ENCODE assay signal across 28 cellular contexts in genomic region chr2:134133622-134134312, GRCh38.
DNase-seq lines count a peak whose midpoint lies in the region; ATAC-seq, FAIRE-seq and TF ChIP-seq lines count a peak whose summit lies in the region.
"Had no signal": no experiment of that assay in that cellular context is flagged by ENCODE, and none has a peak within 500 bp of the region (broad histone marks: within the 10 kb centered on the region; RNA-seq: fewer than 3 reads in every experiment).

No MANE protein-coding gene starts in this region.

- TF ChIP-seq CTCF in heart right ventricle (IDR thresholded peaks at IDR 0.05) (no peak), HFFc6 (IDR thresholded peaks at IDR 0.05) (no peak)

- H3K4me1 Mint-ChIP-seq in memory B cell (peaks cover 44% of the 10 kb centered on the region), HFFc6 (ENCODE audit: low read depth) (peaks cover 46% of the 10 kb centered on the region)

- H3K27ac Mint-ChIP-seq in memory B cell, result peak overlapping the region; percentile 74
- H3K27ac Mint-ChIP-seq in HFFc6, result no peak overlapping the region
- H3K27ac Mint-ChIP-seq: activated T-cell treated with anti-CD3 and anti-CD28 coated beads, Interleukin-2, amount 50 U/mL, for 24 hours had no signal

- H3K4me3 Mint-ChIP-seq in memory B cell (no peak overlapping the region), HFFc6 (no peak overlapping the region)
- H3K4me3 Mint-ChIP-seq: activated T-cell treated with anti-CD3 and anti-CD28 coated beads, Interleukin-2, amount 50 U/mL, for 24 hours had no signal

- H3K4me2 ChIP-seq in BLaER1, result peak overlapping the region; percentile 94
- H3K4me2 ChIP-seq: A549 had no signal

- H3K4me3 ChIP-seq in BLaER1 (no peak overlapping the region), HUES6 (ENCODE audit: low read depth, low read length) (peak overlapping the region; percentile 2; the same call in 1 of the 2 replicates), heart right ventricle (no peak overlapping the region)
- H3K4me3 ChIP-seq: A549, HAP-1, psoas muscle, stomach, tibial artery had no signal

- ATAC-seq in heart right ventricle (peak in 4 of 8 donors; percentile 25 to 54 (median 34)), memory B cell (ENCODE audit: low read depth) (no peak), GM18868 (IDR thresholded peaks at IDR 0.05; ENCODE audit: unreplicated experiment) (no peak)
- ATAC-seq: psoas muscle, SK-N-SH treated with all-trans-retinoic acid at 6 μM for 48 hours had no signal

- intact Hi-C loops in heart right ventricle (cut with DNase I), result loop anchor here in 1 of 10 donors (10.0 kb wide), 1 partner anchor 51 kb away; no protein-coding TSS in a partner anchor

- H3K36me3 Mint-ChIP-seq in memory B cell, result peaks cover 12% of the 10 kb centered on the region
- peaks cover 28% of the 10 kb centered on the region for H3K36me3 Mint-ChIP-seq in HFFc6 (ENCODE audit: low read depth)

- 69 to 77% methylated on average over 6 of the region's 6 CpGs for WGBS in heart right ventricle, 2 donors

- H4K20me1 ChIP-seq in BLaER1, result peaks cover 100% of the 10 kb centered on the region

- H3K27me3 ChIP-seq in BLaER1, result no peaks in the 10 kb centered on the region
- no peaks in the 10 kb centered on the region for H3K27me3 ChIP-seq in HUES6 (ENCODE audit: control insufficient read depth, insufficient read depth, low read length)
- no peaks in the 10 kb centered on the region for H3K27me3 ChIP-seq in heart right ventricle
- H3K27me3 ChIP-seq: BE2C, neutrophil, stomach, tibial artery had no signal

- H3K9me3 Mint-ChIP-seq in memory B cell (no peaks in the 10 kb centered on the region), HFFc6 (no peaks in the 10 kb centered on the region)
- H3K9me3 Mint-ChIP-seq: activated T-cell treated with anti-CD3 and anti-CD28 coated beads, Interleukin-2, amount 50 U/mL, for 24 hours had no signal

- H3K9ac ChIP-seq in BLaER1, result no peak overlapping the region
- peak overlapping the region; percentile 32 for H3K9ac ChIP-seq in HUES6 (ENCODE audit: low read length)

- no peak for FAIRE-seq in GM19239 (lab: Jason Lieb, UNC)
- FAIRE-seq: A549 had no signal

- H3K36me3 ChIP-seq in BLaER1 (peaks cover 67% of the 10 kb centered on the region), HUES6 (ENCODE audit: control insufficient read depth, insufficient read depth, low read length) (0 out of 2 replicates have a peak, but pooled peaks cover 4% of the 10 kb centered on the region), heart right ventricle (peaks cover 0 to 3% (median 0%) of the 10 kb centered on the region in 9 donors)
- H3K36me3 ChIP-seq: BE2C, HAP-1, neutrophil, tibial artery had no signal

- H3K27me3 Mint-ChIP-seq in memory B cell (no peaks in the 10 kb centered on the region), HFFc6 (ENCODE audit: insufficient read depth) (no peaks in the 10 kb centered on the region; the same call in 1 of the 2 replicates)
- H3K27me3 Mint-ChIP-seq: activated T-cell treated with anti-CD3 and anti-CD28 coated beads, Interleukin-2, amount 50 U/mL, for 24 hours had no signal

- H3K4me1 ChIP-seq in BLaER1 (peaks cover 83% of the 10 kb centered on the region), HUES6 (ENCODE audit: control insufficient read depth, insufficient read depth, low read length) (peaks cover 37% of the 10 kb centered on the region), heart right ventricle (peaks cover 0 to 89% (median 76%) of the 10 kb centered on the region in 9 donors)
- H3K4me1 ChIP-seq: BE2C had no signal

- H3K9me3 ChIP-seq in BLaER1 (peaks cover 23% of the 10 kb centered on the region), HUES6 (ENCODE audit: control insufficient read depth, insufficient read depth, low read depth, low read length) (peaks cover 11% of the 10 kb centered on the region), heart right ventricle (no peaks in the 10 kb centered on the region)
- H3K9me3 ChIP-seq: A549, BE2C, HAP-1, neutrophil, psoas muscle, stomach, tibial artery had no signal

- H3K27ac ChIP-seq in BLaER1 (0 out of 2 replicates have a peak overlapping the region, but pooled peaks have one; percentile 35), HUES6 (ENCODE audit: low read depth, low read length) (0 out of 2 replicates have a peak overlapping the region, but pooled peaks have one; percentile 20), heart right ventricle (peak overlapping the region in 7 of 10 donors; percentile 36 to 82 (median 60))
- H3K27ac ChIP-seq: A549, neutrophil, psoas muscle, tibial artery had no signal

- DNase-seq in heart right ventricle, result no peak
- DNase-seq in memory B cell (ENCODE audit: low spot score in 2 of 2), result no peak
- no peak for DNase-seq in HK-2 (ENCODE audit: unreplicated experiment)
- DNase-seq in GM19239 (ENCODE audit: insufficient read length, low spot score), result no peak
- no peak for DNase-seq in HFFc6
- DNase-seq: activated CD4-positive, alpha-beta T cell treated with anti-CD3 and anti-CD28 coated beads for 4 hours; activated T-cell treated with anti-CD3 and anti-CD28 coated beads, Interleukin-2, amount 50 U/mL, for 24 hours; BE2C; DMS79 treated with DMSO at 0.1 percent for 48 hours; GF-D8; left cardiac atrium; mesenchymal stem cell; MV-4-11; NCI-H1436 treated with DMSO at 0.1 percent for 48 hours; NCI-H2107; NCI-H446; NCI-H774; psoas muscle; stomach; T-helper 2 cell; tibial artery had no signal
